In genomic region chr6:145836170-145836569, GRCh38 we compare ENCODE assay signal across 9 cellular contexts. TPM values are rescaled to one million over a fixed set of nuclear protein-coding genes. Genes with fewer than 3 reads are reported as not detected.
DNase-seq lines count a peak whose midpoint lies in the region; ATAC-seq, FAIRE-seq and TF ChIP-seq lines count a peak whose summit lies in the region.
"Had no signal": no experiment of that assay in that cellular context is flagged by ENCODE, and none has a peak within 500 bp of the region (broad histone marks: within the 10 kb centered on the region; RNA-seq: fewer than 3 reads in every experiment).

No MANE protein-coding gene starts in this region.

- intact Hi-C loops in left colon (cut with DNase I, micrococcal nuclease), result no loop called here

- H3K27me3 Mint-ChIP-seq in activated naive CD4-positive, alpha-beta T cell treated with anti-CD3 and anti-CD28 coated beads, Interleukin-2, amount 10 ng/mL, durations not matched to agents 7 days and 5 days, result no peaks in the 10 kb centered on the region
- H3K27me3 Mint-ChIP-seq in stimulated activated naive B cell treated with anti-CD40 and anti-IgM and Interleukin-4, amounts not matched to agents 10 μg/mL and 1 μg/mL and 100 μg/mL, for 72 hours, result no peaks in the 10 kb centered on the region

- H3K4me3 Mint-ChIP-seq in activated naive CD4-positive, alpha-beta T cell treated with anti-CD3 and anti-CD28 coated beads, Interleukin-2, amount 10 ng/mL, durations not matched to agents 7 days and 5 days, result no peak overlapping the region
- H3K4me3 Mint-ChIP-seq in stimulated activated naive B cell treated with anti-CD40 and anti-IgM and Interleukin-4, amounts not matched to agents 10 μg/mL and 1 μg/mL and 100 μg/mL, for 72 hours, result no peak overlapping the region

- CTCF ChIA-PET in activated naive CD4-positive, alpha-beta T cell treated with anti-CD3 and anti-CD28 coated beads, Interleukin-2, amount 10 ng/mL, durations not matched to agents 7 days and 5 days (lab: Charles Lee), result no interaction called here

- H3K9me3 Mint-ChIP-seq in activated naive CD4-positive, alpha-beta T cell treated with anti-CD3 and anti-CD28 coated beads, Interleukin-2, amount 50 U/mL, for 72 hours, result no peaks in the 10 kb centered on the region
- H3K9me3 Mint-ChIP-seq in activated naive CD4-positive, alpha-beta T cell treated with anti-CD3 and anti-CD28 coated beads, Interleukin-2, amount 10 ng/mL, durations not matched to agents 7 days and 5 days, result no peaks in the 10 kb centered on the region
- H3K9me3 Mint-ChIP-seq in stimulated activated naive B cell treated with anti-CD40 and anti-IgM and Interleukin-4, amounts not matched to agents 10 μg/mL and 1 μg/mL and 100 μg/mL, for 72 hours, result no peaks in the 10 kb centered on the region

- peak; percentile 75 to 76 for ATAC-seq in activated naive CD4-positive, alpha-beta T cell treated with anti-CD3 and anti-CD28 coated beads, Interleukin-2, amount 50 U/mL, for 72 hours
- ATAC-seq in stimulated activated naive CD8-positive, alpha-beta T cell treated with anti-CD3 and anti-CD28 coated beads, Interleukin-15, Interleukin-2, amounts not matched to agents 100 U/mL and 50 U/mL, for 24 hours, result peak; percentile 59
- no peak for ATAC-seq in left colon
- no peak for ATAC-seq in stimulated activated naive B cell treated with anti-CD40 and anti-IgM and Interleukin-4, amounts not matched to agents 10 μg/mL and 1 μg/mL and 100 μg/mL, for 72 hours (replicated peaks)

- TF ChIP-seq POLR2A in H54 (IDR thresholded peaks at IDR 0.05; ENCODE audit: low read depth, low read length), result no peak

- H3K4me3 ChIP-seq in fibroblast of mammary gland (ENCODE audit: control insufficient read depth, low read depth, low read length), result no peak overlapping the region

- FAIRE-seq in H54 (lab: Jason Lieb, UNC), result no peak

- H3K36me3 Mint-ChIP-seq in activated naive CD4-positive, alpha-beta T cell treated with anti-CD3 and anti-CD28 coated beads, Interleukin-2, amount 50 U/mL, for 72 hours, result peaks cover 0 to 5% of the 10 kb centered on the region in 2 donors
- H3K36me3 Mint-ChIP-seq in activated naive CD4-positive, alpha-beta T cell treated with anti-CD3 and anti-CD28 coated beads, Interleukin-2, amount 10 ng/mL, durations not matched to agents 7 days and 5 days, result no peaks in the 10 kb centered on the region
- peaks cover 0 to 3% of the 10 kb centered on the region in 2 donors for H3K36me3 Mint-ChIP-seq in stimulated activated naive B cell treated with anti-CD40 and anti-IgM and Interleukin-4, amounts not matched to agents 10 μg/mL and 1 μg/mL and 100 μg/mL, for 72 hours

- H3K4me1 Mint-ChIP-seq in activated naive CD4-positive, alpha-beta T cell treated with anti-CD3 and anti-CD28 coated beads, Interleukin-2, amount 10 ng/mL, durations not matched to agents 7 days and 5 days, result peaks cover 4% of the 10 kb centered on the region
- H3K4me1 Mint-ChIP-seq in stimulated activated naive B cell treated with anti-CD40 and anti-IgM and Interleukin-4, amounts not matched to agents 10 μg/mL and 1 μg/mL and 100 μg/mL, for 72 hours, result peaks cover 0 to 1% of the 10 kb centered on the region in 2 donors

- H3K27ac Mint-ChIP-seq in activated naive CD4-positive, alpha-beta T cell treated with anti-CD3 and anti-CD28 coated beads, Interleukin-2, amount 50 U/mL, for 72 hours, result no peak overlapping the region
- H3K27ac Mint-ChIP-seq in activated naive CD4-positive, alpha-beta T cell treated with anti-CD3 and anti-CD28 coated beads, Interleukin-2, amount 10 ng/mL, durations not matched to agents 7 days and 5 days, result no peak overlapping the region
- H3K27ac Mint-ChIP-seq in stimulated activated naive B cell treated with anti-CD40 and anti-IgM and Interleukin-4, amounts not matched to agents 10 μg/mL and 1 μg/mL and 100 μg/mL, for 72 hours, result no peak overlapping the region

- DNase-seq in activated naive CD4-positive, alpha-beta T cell treated with anti-CD3 and anti-CD28 coated beads, Interleukin-2, amount 50 U/mL, for 72 hours (ENCODE audit: low spot score in 2 of 2), result no peak
- no peak for DNase-seq in activated naive CD4-positive, alpha-beta T cell treated with anti-CD3 and anti-CD28 coated beads, Interleukin-2, amount 10 ng/mL, durations not matched to agents 7 days and 5 days
- DNase-seq in NCI-H226 (peak; percentile 61), fibroblast of mammary gland (ENCODE audit: low read depth) (peak; percentile 78), left colon (no peak), H54 (ENCODE audit: insufficient read length, low spot score) (no peak)
- no peak for DNase-seq in stimulated activated naive CD8-positive, alpha-beta T cell treated with anti-CD3 and anti-CD28 coated beads, Interleukin-15, Interleukin-2, amounts not matched to agents 100 U/mL and 50 U/mL, for 24 hours
- DNase-seq in stimulated activated naive B cell treated with anti-CD40 and anti-IgM and Interleukin-4, amounts not matched to agents 10 μg/mL and 1 μg/mL and 100 μg/mL, for 72 hours, result no peak
- DNase-seq: effector CD4-positive, alpha-beta T cell had no signal

- no peak for TF ChIP-seq CTCF in fibroblast of mammary gland (conservative IDR thresholded peaks at IDR 0.05; ENCODE audit: control insufficient read depth, insufficient read depth, low read depth, low read length)

RNA-seq across cellular contexts. Expression of gene FBXO30, which starts 21.6 kb away (rescaled TPM):
- total RNA-seq in activated naive CD4-positive, alpha-beta T cell treated with anti-CD3 and anti-CD28 coated beads, Interleukin-2, amount 50 U/mL, for 72 hours, result 1 to 10 TPM; 2.1 to 5.6 TPM
- total RNA-seq in left colon, result 1 to 10 TPM; 5.5 to 9.4 TPM

Comparison
In these comparisons a context has a peak if more than half of its experiments do, and no peak if none do; other contexts are left out.
1. ATAC-seq: peak in activated naive CD4-positive, alpha-beta T cell treated with anti-CD3 and anti-CD28 coated beads, Interleukin-2, amount 50 U/mL, for 72 hours (2 of 2) and stimulated activated naive CD8-positive, alpha-beta T cell treated with anti-CD3 and anti-CD28 coated beads, Interleukin-15, Interleukin-2, amounts not matched to agents 100 U/mL and 50 U/mL, for 24 hours (single experiment); none in left colon (single experiment) and stimulated activated naive B cell treated with anti-CD40 and anti-IgM and Interleukin-4, amounts not matched to agents 10 μg/mL and 1 μg/mL and 100 μg/mL, for 72 hours (0 of 2).
2. DNase-seq: peak in NCI-H226 (single experiment) and fibroblast of mammary gland (single experiment); none in activated naive CD4-positive, alpha-beta T cell treated with anti-CD3 and anti-CD28 coated beads, Interleukin-2, amount 50 U/mL, for 72 hours (0 of 2), activated naive CD4-positive, alpha-beta T cell treated with anti-CD3 and anti-CD28 coated beads, Interleukin-2, amount 10 ng/mL, durations not matched to agents 7 days and 5 days (single experiment), stimulated activated naive CD8-positive, alpha-beta T cell treated with anti-CD3 and anti-CD28 coated beads, Interleukin-15, Interleukin-2, amounts not matched to agents 100 U/mL and 50 U/mL, for 24 hours (single experiment), left colon (0 of 2), H54 (single experiment) and stimulated activated naive B cell treated with anti-CD40 and anti-IgM and Interleukin-4, amounts not matched to agents 10 μg/mL and 1 μg/mL and 100 μg/mL, for 72 hours (single experiment).